ENCODE assay signal across 25 cellular contexts in the genomic region with DNA sequence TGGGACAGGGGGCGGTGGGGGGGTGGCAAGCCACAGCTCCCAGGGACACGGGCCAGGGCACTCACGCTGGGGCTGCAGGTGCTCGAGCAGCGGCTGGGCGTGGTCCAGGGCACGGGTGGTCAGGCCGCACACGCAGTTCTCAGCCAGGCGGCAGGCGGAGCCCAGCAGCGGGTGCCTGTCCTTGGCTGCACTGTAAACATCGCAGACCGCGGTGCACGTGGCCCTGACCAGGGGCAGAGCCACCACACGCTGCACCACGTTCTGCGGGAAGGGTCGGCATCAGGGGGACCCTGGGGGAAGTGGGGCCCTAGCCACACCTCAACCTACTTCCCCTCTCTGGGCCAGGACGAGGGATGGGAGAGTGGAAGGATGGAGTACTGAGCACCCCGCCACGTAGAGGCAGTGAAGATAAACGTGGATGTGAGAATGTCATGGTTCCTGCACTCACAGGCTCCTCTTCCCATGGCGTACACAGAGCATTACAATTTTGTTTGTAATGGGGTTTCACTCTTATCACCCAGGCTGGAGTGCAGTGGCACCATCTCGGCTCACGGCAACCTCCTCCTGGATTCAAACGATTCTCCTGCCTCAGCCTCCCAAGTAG. TPM values are rescaled to one million over a fixed set of nuclear protein-coding genes. Genes with fewer than 3 reads are reported as not detected.
A peak's percentile ranks its signal among the peaks of the same experiment; 100 is the strongest.
DNase-seq lines count a peak whose midpoint lies in the region; ATAC-seq and TF ChIP-seq lines count a peak whose summit lies in the region.
"Had no signal": no experiment of that assay in that cellular context is flagged by ENCODE, and none has a peak within 500 bp of the region (broad histone marks: within the 10 kb centered on the region; RNA-seq: fewer than 3 reads in every experiment).

No MANE protein-coding gene starts in this region.

- H3K9me3 Mint-ChIP-seq in stimulated activated naive CD8-positive, alpha-beta T cell treated with anti-CD3 and anti-CD28 coated beads, Interleukin-15, amount 100 ng/mL, for 72 hours, result no peaks in the 10 kb centered on the region
- no peaks in the 10 kb centered on the region for H3K9me3 Mint-ChIP-seq in WTC11

- H3K27ac ChIP-seq in coronary artery, result no peak overlapping the region
- H3K27ac ChIP-seq: brain microvascular endothelial cell, C4-2B, sigmoid colon, testis had no signal

- H3K27ac Mint-ChIP-seq in stimulated activated naive CD8-positive, alpha-beta T cell treated with anti-CD3 and anti-CD28 coated beads, Interleukin-15, amount 100 ng/mL, for 72 hours, result no peak overlapping the region
- no peak overlapping the region for H3K27ac Mint-ChIP-seq in WTC11
- H3K27ac Mint-ChIP-seq: activated CD4-positive, alpha-beta T cell treated with anti-CD3 and anti-CD28 coated beads for 36 hours had no signal

- ATAC-seq in stimulated activated naive CD8-positive, alpha-beta T cell treated with anti-CD3 and anti-CD28 coated beads, Interleukin-15, Interleukin-2, amounts not matched to agents 100 U/mL and 50 U/mL, for 24 hours, result peak; percentile 33
- no peak for ATAC-seq in stimulated activated naive CD8-positive, alpha-beta T cell treated with anti-CD3 and anti-CD28 coated beads, Interleukin-15, amount 100 ng/mL, for 72 hours
- ATAC-seq in WTC11, result no peak
- ATAC-seq in esophagus mucosa, result no peak
- ATAC-seq: activated CD4-positive, alpha-beta T cell treated with anti-CD3 and anti-CD28 coated beads for 36 hours; HCT116; Panc1 had no signal

- CTCF ChIA-PET in WTC11 (lab: Charles Lee), result interaction anchor here (11.1 kb wide), 1 partner anchor 7 kb away, joined by 285 read pairs; no protein-coding TSS in a partner anchor

- no peaks in the 10 kb centered on the region for H3K36me3 Mint-ChIP-seq in WTC11

- H3K4me3 Mint-ChIP-seq in stimulated activated naive CD8-positive, alpha-beta T cell treated with anti-CD3 and anti-CD28 coated beads, Interleukin-15, amount 100 ng/mL, for 72 hours, result no peak overlapping the region
- H3K4me3 Mint-ChIP-seq in WTC11, result no peak overlapping the region
- H3K4me3 Mint-ChIP-seq: activated CD4-positive, alpha-beta T cell treated with anti-CD3 and anti-CD28 coated beads for 36 hours had no signal

- H3K4me1 Mint-ChIP-seq in stimulated activated naive CD8-positive, alpha-beta T cell treated with anti-CD3 and anti-CD28 coated beads, Interleukin-15, amount 100 ng/mL, for 72 hours, result peaks cover 11% of the 10 kb centered on the region
- no peaks in the 10 kb centered on the region for H3K4me1 Mint-ChIP-seq in WTC11

- no peak overlapping the region for H3K4me3 ChIP-seq in coronary artery
- H3K4me3 ChIP-seq: sigmoid colon, testis had no signal

- TF ChIP-seq CTCF in WTC11 (IDR thresholded peaks at IDR 0.05), result no peak
- TF ChIP-seq CTCF in coronary artery (IDR thresholded peaks at IDR 0.05), result no peak

- POLR2A ChIA-PET in WTC11 (lab: Charles Lee), result no interaction called here

- DNase-seq in stimulated activated naive CD8-positive, alpha-beta T cell treated with anti-CD3 and anti-CD28 coated beads, Interleukin-15, Interleukin-2, amounts not matched to agents 100 U/mL and 50 U/mL, for 24 hours, result no peak
- DNase-seq in stimulated activated naive CD8-positive, alpha-beta T cell treated with anti-CD3 and anti-CD28 coated beads, Interleukin-15, amount 100 ng/mL, for 72 hours, result no peak
- DNase-seq in WTC11 (ENCODE audit: low spot score), result no peak
- DNase-seq in mucosa of gallbladder (ENCODE audit: low spot score), result peak; percentile 27
- no peak for DNase-seq in cerebellum (ENCODE audit: low spot score)
- DNase-seq in activated CD8-positive, alpha-beta memory T cell treated with anti-CD3 and anti-CD28 coated beads, Interleukin-2, amount 50 U/mL, for 4 hours, result no peak
- DNase-seq in coronary artery (ENCODE audit: low spot score), result no peak
- DNase-seq: activated CD4-positive, alpha-beta T cell treated with anti-CD3 and anti-CD28 coated beads for 36 hours; activated T-cell treated with anti-CD3 and anti-CD28 coated beads, Interleukin-2, amount 50 U/mL, for 1 hour; brain microvascular endothelial cell; Calu3; effector CD8-positive, alpha-beta T cell; erythroblast; foreskin fibroblast; NCI-H2029; NCI-H446; posterior cingulate gyrus; SIG-M5; sigmoid colon; testis had no signal

- H3K27me3 Mint-ChIP-seq in stimulated activated naive CD8-positive, alpha-beta T cell treated with anti-CD3 and anti-CD28 coated beads, Interleukin-15, amount 100 ng/mL, for 72 hours, result peaks cover 11% of the 10 kb centered on the region
- peaks cover 42% of the 10 kb centered on the region for H3K27me3 Mint-ChIP-seq in WTC11 (ENCODE audit: low read depth)

TF ChIP-seq in WTC11, 78 proteins besides CTCF, POLR2A, EP300 and RAD21:
- peak; percentile 68 for TF ChIP-seq GABPB1 (CRISPR knock-in tag; IDR thresholded peaks at IDR 0.05)
- TF ChIP-seq RORB (CRISPR knock-in tag; IDR thresholded peaks at IDR 0.05), result no peak

RNA-seq across cellular contexts. Expression of gene PLIN5, which starts 3.4 kb away (rescaled TPM):
- total RNA-seq in WTC11 (2021), result 3.3 to 4.2 TPM (median 3.9 TPM) in 3 replicates
- total RNA-seq in mucosa of gallbladder, result 13.6 TPM
- 2.3 TPM for total RNA-seq in cerebellum
- 2.4 TPM for total RNA-seq in esophagus mucosa
- total RNA-seq: activated CD4-positive, alpha-beta T cell treated with anti-CD3 and anti-CD28 coated beads for 36 hours; T-helper 1 cell treated with Interleukin-12 subunit alpha and Interleukin-12 subunit beta and Interleukin-4 antibody, amounts not matched to agents 30 ng/mL and 1 ng/mL, for 36 hours had no signal

RNA-seq across cellular contexts. Expression of gene LRG1, which starts 8.2 kb away (rescaled TPM):
- 0.81 to 1.2 TPM (median 0.87 TPM) in 3 replicates for total RNA-seq in WTC11 (2021)
- 16.2 TPM for total RNA-seq in mucosa of gallbladder
- 1.2 TPM for total RNA-seq in cerebellum
- total RNA-seq in esophagus mucosa, result 24.9 TPM

RNA-seq across cellular contexts. Expression of gene PLIN4, which starts 13.4 kb away (rescaled TPM):
- total RNA-seq in WTC11 (2021) (0.35 to 0.62 TPM (median 0.57 TPM) in 3 replicates), mucosa of gallbladder (36.4 TPM), cerebellum (0.73 TPM), esophagus mucosa (0.96 TPM)
- total RNA-seq: activated CD4-positive, alpha-beta T cell treated with anti-CD3 and anti-CD28 coated beads for 36 hours; T-helper 1 cell treated with Interleukin-12 subunit alpha and Interleukin-12 subunit beta and Interleukin-4 antibody, amounts not matched to agents 30 ng/mL and 1 ng/mL, for 36 hours had no signal

RNA-seq across cellular contexts. Expression of gene SEMA6B, which starts 27.8 kb away (rescaled TPM):
- total RNA-seq in WTC11 (2021), result 45.1 to 52.1 TPM (median 49.1 TPM) in 3 replicates
- total RNA-seq in mucosa of gallbladder, result 5.0 TPM
- 21.4 TPM for total RNA-seq in cerebellum
- 2.0 TPM for total RNA-seq in esophagus mucosa
- total RNA-seq: activated CD4-positive, alpha-beta T cell treated with anti-CD3 and anti-CD28 coated beads for 36 hours; T-helper 1 cell treated with Interleukin-12 subunit alpha and Interleukin-12 subunit beta and Interleukin-4 antibody, amounts not matched to agents 30 ng/mL and 1 ng/mL, for 36 hours had no signal

RNA-seq across cellular contexts. Expression of gene HDGFL2, which starts 59.6 kb away (rescaled TPM):
- total RNA-seq in WTC11 (2021), result 111 to 116 TPM (median 115 TPM) in 3 replicates
- 54.4 TPM for total RNA-seq in mucosa of gallbladder
- total RNA-seq in cerebellum, result 26.9 TPM
- total RNA-seq in esophagus mucosa, result 19.2 TPM

Comparison
In these comparisons a context has a peak if more than half of its experiments do, and no peak if none do; other contexts are left out.
1. RNA of gene PLIN4, which starts 13.4 kb away (total RNA-seq): 36.4 TPM in mucosa of gallbladder (single experiment); 0.96 TPM in esophagus mucosa (single experiment), 0.73 TPM in cerebellum (single experiment) and 0.35 to 0.62 TPM in WTC11; every median in the first group is over 10 times any median in the second.